Comparison of ENCODE assay signal across 9 cellular contexts in the genomic region with DNA sequence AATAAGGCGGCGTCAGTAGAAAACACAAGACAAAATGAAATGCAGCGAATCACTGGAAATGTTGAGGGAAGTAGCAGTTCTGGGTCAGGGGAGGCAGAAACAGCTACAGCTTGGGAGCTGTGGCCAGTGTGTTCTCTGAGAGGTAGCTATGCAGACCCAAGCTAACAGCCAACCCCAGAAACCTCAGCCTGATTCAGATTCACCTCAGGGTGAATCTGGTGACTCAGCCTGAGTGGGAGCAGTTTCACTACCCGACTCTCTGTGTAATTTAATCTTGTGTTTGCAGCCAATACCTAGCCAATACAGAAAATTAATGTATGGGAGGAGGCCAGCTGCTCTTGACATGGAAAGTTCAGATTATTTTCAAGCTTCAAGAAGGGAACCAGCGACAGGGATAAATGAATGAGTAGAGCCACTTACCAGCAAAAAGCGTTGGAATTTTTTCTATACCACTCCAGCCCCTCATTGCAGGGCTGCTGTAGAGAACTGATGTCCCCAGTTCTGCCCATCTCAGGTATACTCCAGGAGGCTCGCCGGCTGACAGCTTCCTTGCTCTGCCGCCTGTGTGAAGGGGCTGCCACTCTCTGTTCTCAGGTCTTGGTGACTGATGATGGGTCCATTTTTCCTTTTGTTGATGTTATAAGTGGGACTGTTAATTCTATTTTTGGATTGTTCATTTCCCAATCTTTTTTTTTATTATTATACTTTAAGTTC. TPM values are rescaled to one million over a fixed set of nuclear protein-coding genes. Genes with fewer than 3 reads are reported as not detected.
DNase-seq lines count a peak whose midpoint lies in the region; ATAC-seq lines count a peak whose summit lies in the region.
"Had no signal": no experiment of that assay in that cellular context is flagged by ENCODE, and none has a peak within 500 bp of the region (broad histone marks: within the 10 kb centered on the region; RNA-seq: fewer than 3 reads in every experiment).

No MANE protein-coding gene starts in this region.

- no peaks in the 10 kb centered on the region for H3K36me3 Mint-ChIP-seq in stimulated activated effector memory CD8-positive, alpha-beta T cell treated with anti-CD3 and anti-CD28 coated beads, Interleukin-12 subunit alpha, Interleukin-12 subunit beta, amount 100 ng/mL, for 72 hours
- H3K36me3 Mint-ChIP-seq: naive thymus-derived CD4-positive, alpha-beta T cell had no signal

- H3K9me3 Mint-ChIP-seq in stimulated activated effector memory CD8-positive, alpha-beta T cell treated with anti-CD3 and anti-CD28 coated beads, Interleukin-12 subunit alpha, Interleukin-12 subunit beta, amount 100 ng/mL, for 72 hours = no peaks in the 10 kb centered on the region
- H3K9me3 Mint-ChIP-seq: naive thymus-derived CD4-positive, alpha-beta T cell had no signal

- no peak overlapping the region for H3K27ac Mint-ChIP-seq in stimulated activated effector memory CD8-positive, alpha-beta T cell treated with anti-CD3 and anti-CD28 coated beads, Interleukin-12 subunit alpha, Interleukin-12 subunit beta, amount 100 ng/mL, for 72 hours
- H3K27ac Mint-ChIP-seq: naive thymus-derived CD4-positive, alpha-beta T cell had no signal

- in situ Hi-C loops in SK-MEL-5 (cut with HindIII; ENCODE audit: low pct_unique_long_range_greater_than_20kb, low sequenced_read_pairs) = no loop called here

- peak; percentile 100 for ATAC-seq in stimulated activated effector memory CD8-positive, alpha-beta T cell treated with anti-CD3 and anti-CD28 coated beads, Interleukin-12 subunit alpha, Interleukin-12 subunit beta, amount 100 ng/mL, for 72 hours
- ATAC-seq in HG02981 (IDR thresholded peaks at IDR 0.05; ENCODE audit: unreplicated experiment) = no peak
- ATAC-seq: naive thymus-derived CD4-positive, alpha-beta T cell had no signal

- DNase-seq in activated naive CD4-positive, alpha-beta T cell treated with Interleukin-2 at 50 U/mL for 16 hours = peak; percentile 58
- DNase-seq in activated naive CD4-positive, alpha-beta T cell (lab: John Stamatoyannopoulos, UW) = no peak
- peak; percentile 43 for DNase-seq in SK-MEL-5 (ENCODE audit: low read depth, low spot score)
- peak; percentile 57 for DNase-seq in fibroblast of peridontal ligament (ENCODE audit: extremely low read depth)
- peak; percentile 21 to 63 for DNase-seq in stimulated activated effector memory CD8-positive, alpha-beta T cell treated with anti-CD3 and anti-CD28 coated beads, Interleukin-12 subunit alpha, Interleukin-12 subunit beta, amount 100 ng/mL, for 72 hours (ENCODE audit: low spot score in 2 of 2)
- DNase-seq in germinal center (ENCODE audit: low spot score) = no peak
- DNase-seq in NCI-H1105 (lab: John Stamatoyannopoulos, UW) = no peak

- H3K4me3 Mint-ChIP-seq in stimulated activated effector memory CD8-positive, alpha-beta T cell treated with anti-CD3 and anti-CD28 coated beads, Interleukin-12 subunit alpha, Interleukin-12 subunit beta, amount 100 ng/mL, for 72 hours = no peak overlapping the region

- peaks cover 13% of the 10 kb centered on the region for H3K4me1 Mint-ChIP-seq in stimulated activated effector memory CD8-positive, alpha-beta T cell treated with anti-CD3 and anti-CD28 coated beads, Interleukin-12 subunit alpha, Interleukin-12 subunit beta, amount 100 ng/mL, for 72 hours

RNA-seq across cellular contexts. Expression of a gene that starts 8.9 kb away (rescaled TPM):
- total RNA-seq in SK-MEL-5 (2014; rRNA removed; shearing (Covaris generic)) = not detected in 2 replicates
- polyA plus RNA-seq in SK-MEL-5 (2015; cell fraction: cytosol; rRNA removed) = not detected in 2 replicates
- not detected in 2 replicates for polyA plus RNA-seq in SK-MEL-5 (2015; cell fraction: nucleus; rRNA removed)
- total RNA-seq: naive thymus-derived CD4-positive, alpha-beta T cell had no signal
- polyA plus RNA-seq: naive thymus-derived CD4-positive, alpha-beta T cell had no signal

RNA-seq across cellular contexts. Expression of a gene that starts 32.5 kb away (rescaled TPM):
- not detected in 2 replicates for total RNA-seq in SK-MEL-5 (2014; rRNA removed; shearing (Covaris generic))
- polyA plus RNA-seq in SK-MEL-5 (2015; cell fraction: cytosol; rRNA removed) = 0.18 TPM in 1 of 2 replicates, not detected in the other
- polyA plus RNA-seq in SK-MEL-5 (2015; cell fraction: nucleus; rRNA removed) = 1.2 TPM in 1 of 2 replicates, not detected in the other
- polyA plus RNA-seq: naive thymus-derived CD4-positive, alpha-beta T cell had no signal

Comparison
In these comparisons a context has a peak if more than half of its experiments do, and no peak if none do; other contexts are left out.
1. DNase-seq: peak in activated naive CD4-positive, alpha-beta T cell treated with Interleukin-2 at 50 U/mL for 16 hours (single experiment), SK-MEL-5 (single experiment), fibroblast of peridontal ligament (single experiment) and stimulated activated effector memory CD8-positive, alpha-beta T cell treated with anti-CD3 and anti-CD28 coated beads, Interleukin-12 subunit alpha, Interleukin-12 subunit beta, amount 100 ng/mL, for 72 hours (2 of 2); none in activated naive CD4-positive, alpha-beta T cell (0 of 4), germinal center (single experiment) and NCI-H1105 (single experiment).